ENCODE assay signal across 17 cellular contexts in the genomic region with DNA sequence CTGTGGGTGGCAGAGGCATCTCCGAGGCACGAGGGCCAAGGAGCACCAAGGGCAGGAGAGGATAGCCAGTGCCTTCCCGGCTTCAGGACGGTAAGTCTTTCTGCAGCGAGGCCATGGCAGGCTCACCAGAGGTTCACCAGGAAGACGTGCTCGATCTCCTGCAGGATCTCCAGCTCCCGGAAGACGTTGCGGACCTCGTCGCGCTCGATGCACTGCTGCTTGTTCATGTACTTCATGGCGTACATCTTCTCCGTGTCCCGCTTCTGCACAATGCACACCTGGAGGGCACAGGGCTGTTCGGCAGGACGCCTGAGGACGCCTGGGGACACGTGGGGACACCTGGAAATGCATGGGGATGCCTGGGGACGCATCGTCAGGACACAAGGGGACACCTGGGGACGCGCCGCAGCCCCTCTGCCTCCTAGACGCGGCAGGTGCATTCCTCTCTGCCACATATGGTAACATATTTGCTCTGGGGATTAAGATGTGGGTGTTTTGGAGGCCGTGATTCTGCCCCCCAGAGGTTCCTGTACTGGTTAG. TPM values are rescaled to one million over a fixed set of nuclear protein-coding genes. Genes with fewer than 3 reads are reported as not detected.
DNase-seq lines count a peak whose midpoint lies in the region; ATAC-seq and TF ChIP-seq lines count a peak whose summit lies in the region.
"Had no signal": no experiment of that assay in that cellular context is flagged by ENCODE, and none has a peak within 500 bp of the region (broad histone marks: within the 10 kb centered on the region; RNA-seq: fewer than 3 reads in every experiment).

No MANE protein-coding gene starts in this region.

- peak overlapping the region; percentile 82 for H3K27ac Mint-ChIP-seq in dendritic cell treated with granulocyte-macrophage colony-stimulating factor and Interleukin-4, amounts not matched to agents 40 ng/mL and 50 ng/mL, for 4 days
- H3K27ac Mint-ChIP-seq: B cell had no signal

- no peaks in the 10 kb centered on the region for H3K9me3 Mint-ChIP-seq in dendritic cell treated with granulocyte-macrophage colony-stimulating factor and Interleukin-4, amounts not matched to agents 40 ng/mL and 50 ng/mL, for 4 days
- H3K9me3 Mint-ChIP-seq: CD4-positive, alpha-beta memory T cell had no signal

- no peak overlapping the region for H3K18ac ChIP-seq in neuronal stem cell (ENCODE audit: low read length)

- no peak overlapping the region for H2BK15ac ChIP-seq in neuronal stem cell (ENCODE audit: low read length)

- intact Hi-C loops in Right ventricle myocardium inferior (cut with DNase I) = no loop called here
- intact Hi-C loops in left ventricle myocardium inferior (cut with micrococcal nuclease) = no loop called here
- intact Hi-C loops in dendritic cell treated with granulocyte-macrophage colony-stimulating factor and Interleukin-4, amounts not matched to agents 40 ng/mL and 50 ng/mL, for 4 days (cut with micrococcal nuclease) = loop anchor here (10.0 kb wide), 1 partner anchor 407 kb away; no protein-coding TSS in a partner anchor

- no peak for ATAC-seq in Right ventricle myocardium inferior
- ATAC-seq in HG03045 (IDR thresholded peaks at IDR 0.05; ENCODE audit: unreplicated experiment) = no peak

- no peak overlapping the region for H4K91ac ChIP-seq in neuronal stem cell (ENCODE audit: low read depth, low read length, poor library complexity)

- no peak overlapping the region for H3K14ac ChIP-seq in neuronal stem cell (ENCODE audit: low read length)

- no peak overlapping the region for H2BK120ac ChIP-seq in neuronal stem cell (ENCODE audit: low read depth, low read length)

- H2AK5ac ChIP-seq in neuronal stem cell (ENCODE audit: low read depth, low read length) = peak overlapping the region; percentile 53

- peaks cover 59% of the 10 kb centered on the region for H3K36me3 Mint-ChIP-seq in dendritic cell treated with granulocyte-macrophage colony-stimulating factor and Interleukin-4, amounts not matched to agents 40 ng/mL and 50 ng/mL, for 4 days (ENCODE audit: low read depth)

- H3K27me3 ChIP-seq in left ventricle myocardium inferior (ENCODE audit: low read depth) = no peaks in the 10 kb centered on the region
- no peaks in the 10 kb centered on the region for H3K27me3 ChIP-seq in neuronal stem cell (ENCODE audit: control insufficient read depth in 3 of 3, insufficient read depth in 3 of 3, low read depth in 1 of 3, low read length in 3 of 3)

- WGBS in neuronal stem cell (ENCODE audit: extremely low coverage in 2 of 2, insufficient read length in 2 of 2, insufficient replicate concordance in 1 of 2), 2 donors = no CpG with 5 or more reads among the region's 29 CpGs

- no peak overlapping the region for H2BK12ac ChIP-seq in neuronal stem cell (ENCODE audit: low read length)

- no peak overlapping the region for H3K4ac ChIP-seq in neuronal stem cell (ENCODE audit: low read length)

- H3K27me3 Mint-ChIP-seq in dendritic cell treated with granulocyte-macrophage colony-stimulating factor and Interleukin-4, amounts not matched to agents 40 ng/mL and 50 ng/mL, for 4 days = no peaks in the 10 kb centered on the region
- H3K27me3 Mint-ChIP-seq: B cell; CD4-positive, alpha-beta memory T cell had no signal

- H3K4me3 ChIP-seq in left ventricle myocardium inferior (no peak overlapping the region), neuronal stem cell (ENCODE audit: low read length in 2 of 2) (peak overlapping the region in 1 of 2 donors; percentile 7)
- H3K4me3 ChIP-seq: GM23248 had no signal

- no peaks in the 10 kb centered on the region for H3K9me3 ChIP-seq in left ventricle myocardium inferior (replicated peaks)
- H3K9me3 ChIP-seq in neuronal stem cell (replicated peaks in 1 of 2; ENCODE audit: control insufficient read depth in 2 of 2, insufficient read depth in 1 of 2, low read depth in 1 of 2, low read length in 2 of 2) = no peaks in the 10 kb centered on the region

- H3K23ac ChIP-seq in neuronal stem cell (ENCODE audit: low read depth, low read length, poor library complexity) = peak overlapping the region; percentile 93

- H3K27ac ChIP-seq in left ventricle myocardium inferior (replicated peaks) = no peak overlapping the region
- H3K27ac ChIP-seq in neuronal stem cell (replicated peaks; ENCODE audit: low read length) = no peak overlapping the region
- H3K27ac ChIP-seq: 22Rv1, GM23248 had no signal

- no peak overlapping the region for H2BK5ac ChIP-seq in neuronal stem cell (ENCODE audit: low read length)

- peaks cover 2% of the 10 kb centered on the region for H3K79me1 ChIP-seq in neuronal stem cell (ENCODE audit: low read depth, low read length)

- peak; percentile 63 for DNase-seq in Right ventricle myocardium inferior (ENCODE audit: missing footprints)
- no peak for DNase-seq in left ventricle myocardium inferior
- DNase-seq in neuronal stem cell (ENCODE audit: low spot score) = no peak
- no peak for DNase-seq in NCI-H69 (lab: John Stamatoyannopoulos, UW)
- DNase-seq: C1 segment of cervical spinal cord; Calu3; CD4-positive, alpha-beta memory T cell; COR-L47; DMS153; DND-41; GM23248; H7; HCEC 1CT had no signal

- H3K4me3 Mint-ChIP-seq in dendritic cell treated with granulocyte-macrophage colony-stimulating factor and Interleukin-4, amounts not matched to agents 40 ng/mL and 50 ng/mL, for 4 days = no peak overlapping the region
- H3K4me3 Mint-ChIP-seq: B cell had no signal

- H4K8ac ChIP-seq in neuronal stem cell (ENCODE audit: low read depth, low read length) = no peak overlapping the region

- H3K36me3 ChIP-seq in left ventricle myocardium inferior = no peaks in the 10 kb centered on the region
- H3K36me3 ChIP-seq in neuronal stem cell (replicated peaks in 1 of 2; ENCODE audit: control insufficient read depth in 2 of 2, insufficient read depth in 2 of 2, low read length in 2 of 2) = peaks cover 0 to 2% of the 10 kb centered on the region in 2 donors

- H3K4me1 Mint-ChIP-seq in dendritic cell treated with granulocyte-macrophage colony-stimulating factor and Interleukin-4, amounts not matched to agents 40 ng/mL and 50 ng/mL, for 4 days (ENCODE audit: low read depth) = no peaks in the 10 kb centered on the region

- no peak overlapping the region for H3K9ac ChIP-seq in neuronal stem cell (ENCODE audit: low read depth, low read length, poor library complexity)
- H3K9ac ChIP-seq: GM23248 had no signal

- H2AFZ ChIP-seq in neuronal stem cell (ENCODE audit: low read length) = no peak overlapping the region
- H2AFZ ChIP-seq: GM23248 had no signal

- H3K4me1 ChIP-seq in left ventricle myocardium inferior (peaks cover 3% of the 10 kb centered on the region), neuronal stem cell (ENCODE audit: control insufficient read depth in 2 of 2, insufficient read depth in 1 of 2, low read depth in 1 of 2, low read length in 2 of 2) (peaks cover 2 to 3% of the 10 kb centered on the region in 2 donors)

- H3K4me2 ChIP-seq in neuronal stem cell (ENCODE audit: insufficient read depth, low read length, poor library complexity, severe bottlenecking) = no peak overlapping the region

- TF ChIP-seq CTCF in left ventricle myocardium inferior (IDR thresholded peaks at IDR 0.05; ENCODE audit: borderline replicate concordance) = no peak

RNA-seq across cellular contexts. Expression of gene DPYSL4, which starts 41.2 kb away (rescaled TPM):
- total RNA-seq in Right ventricle myocardium inferior (24.9 TPM), left ventricle myocardium inferior (42.8 TPM)
- polyA plus RNA-seq in neuronal stem cell (2013, experiment 1 of 2) = 27.1 TPM
- 25.4 TPM for polyA plus RNA-seq in neuronal stem cell (2013, experiment 2 of 2)
- total RNA-seq: Calu3 had no signal
